Comparison of ENCODE assay signal across 9 cellular contexts in genomic region chr4:184382189-184382846, GRCh38.
DNase-seq lines count a peak whose midpoint lies in the region; ATAC-seq lines count a peak whose summit lies in the region.
"Had no signal": no experiment of that assay in that cellular context is flagged by ENCODE, and none has a peak within 500 bp of the region (broad histone marks: within the 10 kb centered on the region; RNA-seq: fewer than 3 reads in every experiment).

No MANE protein-coding gene starts in this region.

- DNase-seq in NCI-H2171 treated with DMSO at 0.1 percent for 48 hours (lab: John Stamatoyannopoulos, UW) (peak; percentile 26), NCI-H2171 (lab: John Stamatoyannopoulos, UW) (no peak), NCI-H1092 (lab: John Stamatoyannopoulos, UW) (peak; percentile 34), hypothalamus (lab: John Stamatoyannopoulos, UW) (no peak)
- no peak for DNase-seq in central memory CD8-positive, alpha-beta T cell (ENCODE audit: low spot score in 2 of 2)
- DNase-seq: retina had no signal

- peaks cover 45% of the 10 kb centered on the region for H3K4me1 Mint-ChIP-seq in central memory CD8-positive, alpha-beta T cell
- H3K4me1 Mint-ChIP-seq in stimulated activated memory B cell treated with anti-CD40 and anti-IgM and Interleukin-4, amounts not matched to agents 10 μg/mL and 1 μg/mL and 100 μg/mL, for 72 hours = peaks cover 67% of the 10 kb centered on the region

- no peaks in the 10 kb centered on the region for H3K27me3 Mint-ChIP-seq in central memory CD8-positive, alpha-beta T cell
- no peaks in the 10 kb centered on the region for H3K27me3 Mint-ChIP-seq in stimulated activated memory B cell treated with anti-CD40 and anti-IgM and Interleukin-4, amounts not matched to agents 10 μg/mL and 1 μg/mL and 100 μg/mL, for 72 hours

- H3K36me3 Mint-ChIP-seq in central memory CD8-positive, alpha-beta T cell (ENCODE audit: insufficient read depth) = peaks cover 14% of the 10 kb centered on the region
- H3K36me3 Mint-ChIP-seq in stimulated activated memory B cell treated with anti-CD40 and anti-IgM and Interleukin-4, amounts not matched to agents 10 μg/mL and 1 μg/mL and 100 μg/mL, for 72 hours = peaks cover 39% of the 10 kb centered on the region

- peak; percentile 57 for ATAC-seq in central memory CD8-positive, alpha-beta T cell (replicated peaks; ENCODE audit: extremely low read depth, poor library complexity, severe bottlenecking)
- no peak for ATAC-seq in stimulated activated memory B cell treated with anti-CD40 and anti-IgM and Interleukin-4, amounts not matched to agents 10 μg/mL and 1 μg/mL and 100 μg/mL, for 72 hours
- no peak for ATAC-seq in GM18858 (IDR thresholded peaks at IDR 0.05; ENCODE audit: unreplicated experiment)
- ATAC-seq in GM21526 (IDR thresholded peaks at IDR 0.05; ENCODE audit: low FRiP score, unreplicated experiment) = no peak

- no peaks in the 10 kb centered on the region for H3K9me3 Mint-ChIP-seq in central memory CD8-positive, alpha-beta T cell
- H3K9me3 Mint-ChIP-seq in stimulated activated memory B cell treated with anti-CD40 and anti-IgM and Interleukin-4, amounts not matched to agents 10 μg/mL and 1 μg/mL and 100 μg/mL, for 72 hours = peaks cover 5% of the 10 kb centered on the region

- H3K4me3 Mint-ChIP-seq in central memory CD8-positive, alpha-beta T cell = peak overlapping the region; percentile 50
- peak overlapping the region; percentile 65 for H3K4me3 Mint-ChIP-seq in stimulated activated memory B cell treated with anti-CD40 and anti-IgM and Interleukin-4, amounts not matched to agents 10 μg/mL and 1 μg/mL and 100 μg/mL, for 72 hours

- H3K27ac Mint-ChIP-seq in central memory CD8-positive, alpha-beta T cell (ENCODE audit: low read depth) = peak overlapping the region; percentile 70
- peak overlapping the region; percentile 84 for H3K27ac Mint-ChIP-seq in stimulated activated memory B cell treated with anti-CD40 and anti-IgM and Interleukin-4, amounts not matched to agents 10 μg/mL and 1 μg/mL and 100 μg/mL, for 72 hours

Comparison
In these comparisons a context has a peak if more than half of its experiments do, and no peak if none do; other contexts are left out.
1. DNase-seq: peak in NCI-H2171 treated with DMSO at 0.1 percent for 48 hours (single experiment) and NCI-H1092 (single experiment); none in NCI-H2171 (single experiment), central memory CD8-positive, alpha-beta T cell (0 of 2) and hypothalamus (0 of 51).